In genomic region chr12:69070319-69071090, GRCh38 we compare ENCODE assay signal across 8 cellular contexts.
DNase-seq lines count a peak whose midpoint lies in the region; TF ChIP-seq lines count a peak whose summit lies in the region.

No MANE protein-coding gene starts in this region.

- no peaks in the 10 kb centered on the region for H3K4me1 ChIP-seq in CD8-positive, alpha-beta memory T cell (ENCODE audit: insufficient read depth, low read length)
- H3K4me1 ChIP-seq in tibial nerve, result no peaks in the 10 kb centered on the region

- no peaks in the 10 kb centered on the region for H3K4me1 Mint-ChIP-seq in CD8-positive, alpha-beta memory T cell
- H3K4me1 Mint-ChIP-seq in activated T-cell treated with anti-CD3 and anti-CD28 coated beads, Interleukin-2, amount 50 U/mL, for 24 hours (ENCODE audit: low read depth), result peaks cover 29% of the 10 kb centered on the region
- H3K4me1 Mint-ChIP-seq in neural crest cell, result peaks cover 9% of the 10 kb centered on the region

- H3K27ac ChIP-seq in CD8-positive, alpha-beta memory T cell (ENCODE audit: low read depth, low read length), result no peak overlapping the region
- no peak overlapping the region for H3K27ac ChIP-seq in tibial nerve

- H3K27me3 ChIP-seq in CD8-positive, alpha-beta memory T cell (ENCODE audit: insufficient read depth, low read length, poor library complexity, severe bottlenecking), result no peaks in the 10 kb centered on the region
- H3K27me3 ChIP-seq in tibial nerve, result no peaks in the 10 kb centered on the region

- H3K36me3 ChIP-seq in CD8-positive, alpha-beta memory T cell (ENCODE audit: insufficient read depth, low read length), result no peaks in the 10 kb centered on the region
- no peaks in the 10 kb centered on the region for H3K36me3 ChIP-seq in tibial nerve

- peak; percentile 88 for TF ChIP-seq CTCF in GM20000 (IDR thresholded peaks at IDR 0.05; ENCODE audit: extremely low read depth, missing control alignments)
- TF ChIP-seq CTCF in neural crest cell (conservative IDR thresholded peaks at IDR 0.05), result peak; percentile 92
- peak; percentile 73 to 87 (median 77) for TF ChIP-seq CTCF in tibial nerve (IDR thresholded peaks at IDR 0.05)

- DNase-seq in CD8-positive, alpha-beta memory T cell, result peak; percentile 13 to 60 (median 21)
- DNase-seq in GM20000 (ENCODE audit: low spot score), result peak; percentile 59
- DNase-seq in HT1080 (ENCODE audit: low read depth), result peak; percentile 67
- DNase-seq in OCI-M2 (lab: John Stamatoyannopoulos, UW; ENCODE audit: unreplicated experiment), result peak; percentile 6
- DNase-seq in activated T-cell treated with anti-CD3 and anti-CD28 coated beads, Interleukin-2, amount 50 U/mL, for 24 hours, result peak; percentile 61
- peak; percentile 85 for DNase-seq in fibroblast of peridontal ligament (ENCODE audit: extremely low read depth)
- peak; percentile 63 for DNase-seq in neural crest cell (ENCODE audit: low read depth, low spot score)
- peak; percentile 40 to 72 for DNase-seq in tibial nerve (ENCODE audit: low spot score in 2 of 2)

- POLR2A ChIA-PET in CD8-positive, alpha-beta memory T cell (lab: Charles Lee), result no interaction called here

- no peak for TF ChIP-seq EP300 in tibial nerve (IDR thresholded peaks at IDR 0.05)

- WGBS in tibial nerve, 2 donors, result 36 to 37% methylated on average over 6 of the region's 6 CpGs

- H3K27me3 Mint-ChIP-seq in CD8-positive, alpha-beta memory T cell, result peaks cover 2 to 31% of the 10 kb centered on the region in 2 donors
- H3K27me3 Mint-ChIP-seq in activated T-cell treated with anti-CD3 and anti-CD28 coated beads, Interleukin-2, amount 50 U/mL, for 24 hours, result peaks cover 21% of the 10 kb centered on the region
- H3K27me3 Mint-ChIP-seq in neural crest cell (ENCODE audit: low read depth), result peaks cover 3% of the 10 kb centered on the region

- H3K36me3 Mint-ChIP-seq in CD8-positive, alpha-beta memory T cell, result no peaks in the 10 kb centered on the region
- H3K36me3 Mint-ChIP-seq in activated T-cell treated with anti-CD3 and anti-CD28 coated beads, Interleukin-2, amount 50 U/mL, for 24 hours (ENCODE audit: low read depth), result no peaks in the 10 kb centered on the region
- H3K36me3 Mint-ChIP-seq in neural crest cell (ENCODE audit: low read depth), result no peaks in the 10 kb centered on the region

- H3K9me3 Mint-ChIP-seq in CD8-positive, alpha-beta memory T cell, result no peaks in the 10 kb centered on the region
- no peaks in the 10 kb centered on the region for H3K9me3 Mint-ChIP-seq in activated T-cell treated with anti-CD3 and anti-CD28 coated beads, Interleukin-2, amount 50 U/mL, for 24 hours
- H3K9me3 Mint-ChIP-seq in neural crest cell, result no peaks in the 10 kb centered on the region

- no peak overlapping the region for H3K4me3 Mint-ChIP-seq in CD8-positive, alpha-beta memory T cell
- H3K4me3 Mint-ChIP-seq in activated T-cell treated with anti-CD3 and anti-CD28 coated beads, Interleukin-2, amount 50 U/mL, for 24 hours, result no peak overlapping the region
- H3K4me3 Mint-ChIP-seq in neural crest cell, result no peak overlapping the region

- no peak overlapping the region for H3K4me3 ChIP-seq in CD8-positive, alpha-beta memory T cell (ENCODE audit: low read length)
- H3K4me3 ChIP-seq in tibial nerve, result no peak overlapping the region

- H3K27ac Mint-ChIP-seq in CD8-positive, alpha-beta memory T cell, result no peak overlapping the region
- H3K27ac Mint-ChIP-seq in activated T-cell treated with anti-CD3 and anti-CD28 coated beads, Interleukin-2, amount 50 U/mL, for 24 hours, result no peak overlapping the region
- H3K27ac Mint-ChIP-seq in neural crest cell (ENCODE audit: unreplicated experiment), result no peak overlapping the region

- CTCF ChIA-PET in CD8-positive, alpha-beta memory T cell (lab: Charles Lee), result interaction anchor here (2.0 to 2.5 kb wide), 2 partner anchors 8 to 240 kb away, joined by 5 to 9 read pairs; no protein-coding TSS in a partner anchor

- TF ChIP-seq POLR2A in tibial nerve (IDR thresholded peaks at IDR 0.05), result no peak

- no peaks in the 10 kb centered on the region for H3K9me3 ChIP-seq in CD8-positive, alpha-beta memory T cell (ENCODE audit: low read length)
- no peaks in the 10 kb centered on the region for H3K9me3 ChIP-seq in tibial nerve

Comparison
In these comparisons a context has a peak if more than half of its experiments do, and no peak if none do; other contexts are left out.
1. DNase-seq: peak in every context shown above with its lines; median percentile 85 in fibroblast of peridontal ligament; 67 in HT1080; 63 in neural crest cell; 61 in activated T-cell treated with anti-CD3 and anti-CD28 coated beads, Interleukin-2, amount 50 U/mL, for 24 hours; 59 in GM20000; 56 in tibial nerve; 21 in CD8-positive, alpha-beta memory T cell; 6 in OCI-M2.